9 cellular contexts compared by ENCODE assay signal in genomic region chr3:40628984-40629383, GRCh38.
"Had no signal": no experiment of that assay in that cellular context is flagged by ENCODE, and none has a peak within 500 bp of the region (broad histone marks: within the 10 kb centered on the region; RNA-seq: fewer than 3 reads in every experiment).

No MANE protein-coding gene starts in this region.

- H3K4me2 ChIP-seq: KMS-11 had no signal

- ATAC-seq: HepG2 had no signal

- DNase-seq: IMR-90, Karpas-422, KBM-7, KG1 had no signal

- H3K27ac Mint-ChIP-seq: IgD-negative memory B cell had no signal

- H3K27me3 Mint-ChIP-seq: IgD-negative memory B cell had no signal

- H3K27ac ChIP-seq: HL-60, KMS-11 had no signal

- H3K9ac ChIP-seq: KMS-11 had no signal

- FAIRE-seq: HepG2, HTR-8/SVneo had no signal
